In the genomic region with DNA sequence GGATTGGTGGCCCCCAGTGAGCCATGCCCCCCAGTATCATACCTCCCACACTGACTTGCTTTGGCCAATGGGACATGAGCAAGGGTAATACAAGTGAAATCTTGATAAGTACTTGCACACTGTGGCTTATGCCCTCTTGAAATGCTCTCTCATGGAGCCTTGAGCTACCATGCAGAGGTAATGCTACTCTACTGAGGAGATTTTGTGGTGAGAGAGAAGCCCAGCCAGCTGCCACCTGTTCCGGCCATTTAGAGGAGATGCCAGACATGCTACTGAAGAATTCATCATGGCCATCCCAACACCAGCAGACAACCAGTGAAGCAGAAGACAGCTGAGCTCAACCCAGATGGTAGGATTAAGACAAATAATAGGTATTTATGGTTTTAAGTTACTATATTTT, we compare ENCODE assay signal across 28 cellular contexts.
"Had no signal": no experiment of that assay in that cellular context is flagged by ENCODE, and none has a peak within 500 bp of the region (broad histone marks: within the 10 kb centered on the region; RNA-seq: fewer than 3 reads in every experiment).

No MANE protein-coding gene starts in this region.

- H3K27ac Mint-ChIP-seq: naive thymus-derived CD4-positive, alpha-beta T cell; natural killer cell treated with Interleukin-12 subunit alpha and Interleukin-12 subunit beta and Interleukin-15 and Interleukin-18, amount 100 ng/mL, for 72 hours; stimulated activated effector memory CD8-positive, alpha-beta T cell treated with anti-CD3 and anti-CD28 coated beads, Interleukin-12 subunit alpha, Interleukin-12 subunit beta, amount 100 ng/mL, for 72 hours; stimulated activated naive CD8-positive, alpha-beta T cell treated with anti-CD3 and anti-CD28 coated beads, Interleukin-15, Interleukin-2, amounts not matched to agents 100 ng/mL and 50 ng/mL, for 24 hours had no signal

- H3K36me3 Mint-ChIP-seq: naive thymus-derived CD4-positive, alpha-beta T cell; stimulated activated effector memory CD8-positive, alpha-beta T cell treated with anti-CD3 and anti-CD28 coated beads, Interleukin-12 subunit alpha, Interleukin-12 subunit beta, amount 100 ng/mL, for 72 hours had no signal

- H3K9me3 ChIP-seq: lower lobe of right lung, pancreas, prostate gland, thoracic aorta, tibial artery, upper lobe of right lung had no signal

- H3K4me1 ChIP-seq: lower lobe of right lung, pancreas, prostate gland, spleen, suprapubic skin, tibial artery, upper lobe of right lung had no signal

- DNase-seq: hippocampal formation; kidney glomerular epithelial cell; left cardiac atrium; left ventricle myocardium superior; lower lobe of right lung; mammary epithelial cell; mesenchymal stem cell; naive thymus-derived CD4-positive, alpha-beta T cell; nucleus accumbens; pancreas; posterior cingulate gyrus; retina; right cardiac atrium; small intestine; spleen; stimulated activated CD4-positive, alpha-beta T cell treated with anti-CD3 and anti-CD28 coated beads, Interleukin-4, amount 100 ng/mL, for 24 hours; stimulated activated naive CD4-positive, alpha-beta T cell; tibial artery; trophoblast cell; upper lobe of right lung had no signal

- H3K27ac ChIP-seq: lower lobe of right lung, pancreas, prostate gland, spleen, suprapubic skin, thoracic aorta, tibial artery, upper lobe of right lung had no signal

- H3K27me3 ChIP-seq: pancreas, suprapubic skin, tibial artery, upper lobe of right lung had no signal

- H3K36me3 ChIP-seq: lower lobe of right lung, pancreas, prostate gland, spleen, suprapubic skin, thoracic aorta, tibial artery, upper lobe of right lung had no signal

- H3K4me3 Mint-ChIP-seq: naive thymus-derived CD4-positive, alpha-beta T cell; natural killer cell treated with Interleukin-12 subunit alpha and Interleukin-12 subunit beta and Interleukin-15 and Interleukin-18, amount 100 ng/mL, for 72 hours; stimulated activated effector memory CD8-positive, alpha-beta T cell treated with anti-CD3 and anti-CD28 coated beads, Interleukin-12 subunit alpha, Interleukin-12 subunit beta, amount 100 ng/mL, for 72 hours; stimulated activated naive CD8-positive, alpha-beta T cell treated with anti-CD3 and anti-CD28 coated beads, Interleukin-15, Interleukin-2, amounts not matched to agents 100 ng/mL and 50 ng/mL, for 24 hours had no signal

- ATAC-seq: left cardiac atrium; left lobe of liver; left ventricle myocardium superior; lower lobe of right lung; naive thymus-derived CD4-positive, alpha-beta T cell; natural killer cell treated with Interleukin-12 subunit alpha and Interleukin-12 subunit beta and Interleukin-15 and Interleukin-18, amount 100 ng/mL, for 72 hours; pancreas; right cardiac atrium; sciatic nerve; stimulated activated effector memory CD8-positive, alpha-beta T cell treated with anti-CD3 and anti-CD28 coated beads, Interleukin-12 subunit alpha, Interleukin-12 subunit beta, amount 100 ng/mL, for 72 hours; upper lobe of right lung had no signal

- H3K4me1 Mint-ChIP-seq: naive thymus-derived CD4-positive, alpha-beta T cell; stimulated activated effector memory CD8-positive, alpha-beta T cell treated with anti-CD3 and anti-CD28 coated beads, Interleukin-12 subunit alpha, Interleukin-12 subunit beta, amount 100 ng/mL, for 72 hours had no signal

- H3K4me3 ChIP-seq: lower lobe of right lung, pancreas, prostate gland, spleen, suprapubic skin, thoracic aorta, tibial artery, upper lobe of right lung had no signal
